ENCODE assay signal across 8 cellular contexts in the genomic region with DNA sequence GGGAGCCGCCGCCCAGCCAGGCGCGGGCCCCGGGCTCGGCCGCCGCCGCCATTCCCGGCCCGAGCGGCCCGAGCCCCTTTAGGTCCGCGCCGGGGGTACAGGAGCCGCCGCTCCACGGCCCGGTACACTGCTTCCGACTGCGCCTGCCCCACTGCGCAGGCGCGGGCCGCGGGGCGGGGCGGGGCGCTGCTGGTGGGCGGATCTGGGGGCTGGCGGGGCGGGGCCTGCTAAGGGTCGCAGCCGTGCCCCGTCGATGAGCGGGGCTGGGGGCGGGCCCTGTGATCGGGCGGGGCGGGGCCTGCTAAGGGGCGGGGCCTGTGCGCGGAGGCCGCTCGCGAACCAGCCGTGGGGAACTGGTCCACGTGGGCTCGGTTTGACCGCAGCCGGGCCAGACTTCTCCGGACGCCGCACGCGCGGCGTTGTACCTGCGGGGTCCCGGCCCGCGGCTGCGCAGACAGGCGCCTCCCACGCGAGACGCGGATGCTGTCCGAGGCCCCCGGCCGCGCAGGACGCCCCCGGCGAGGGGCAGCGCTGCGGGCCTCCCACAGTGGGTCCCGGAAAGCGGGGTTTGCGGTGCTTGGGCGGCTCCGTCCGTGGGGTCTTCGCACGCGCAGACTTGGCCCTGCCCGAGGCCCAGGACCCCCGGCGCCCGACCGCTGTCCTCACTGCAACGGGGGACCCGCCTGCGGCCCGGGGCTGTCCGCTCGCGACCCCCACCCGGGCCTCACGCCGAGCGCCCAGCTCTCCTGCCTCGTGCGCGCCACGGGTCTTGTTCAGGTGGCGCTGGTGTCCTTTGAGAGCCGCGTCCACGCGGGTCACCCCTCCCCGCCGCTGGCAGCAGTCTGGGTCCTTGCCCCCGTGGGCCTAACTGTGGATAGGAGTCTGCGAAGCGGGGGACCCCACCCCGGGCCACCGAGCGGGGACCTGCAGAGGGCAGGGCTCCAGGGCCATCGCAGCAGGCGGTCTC. TPM values are rescaled to one million over a fixed set of nuclear protein-coding genes. Genes with fewer than 3 reads are reported as not detected.
DNase-seq lines count a peak whose midpoint lies in the region; ATAC-seq and TF ChIP-seq lines count a peak whose summit lies in the region.

A gene with protein sequence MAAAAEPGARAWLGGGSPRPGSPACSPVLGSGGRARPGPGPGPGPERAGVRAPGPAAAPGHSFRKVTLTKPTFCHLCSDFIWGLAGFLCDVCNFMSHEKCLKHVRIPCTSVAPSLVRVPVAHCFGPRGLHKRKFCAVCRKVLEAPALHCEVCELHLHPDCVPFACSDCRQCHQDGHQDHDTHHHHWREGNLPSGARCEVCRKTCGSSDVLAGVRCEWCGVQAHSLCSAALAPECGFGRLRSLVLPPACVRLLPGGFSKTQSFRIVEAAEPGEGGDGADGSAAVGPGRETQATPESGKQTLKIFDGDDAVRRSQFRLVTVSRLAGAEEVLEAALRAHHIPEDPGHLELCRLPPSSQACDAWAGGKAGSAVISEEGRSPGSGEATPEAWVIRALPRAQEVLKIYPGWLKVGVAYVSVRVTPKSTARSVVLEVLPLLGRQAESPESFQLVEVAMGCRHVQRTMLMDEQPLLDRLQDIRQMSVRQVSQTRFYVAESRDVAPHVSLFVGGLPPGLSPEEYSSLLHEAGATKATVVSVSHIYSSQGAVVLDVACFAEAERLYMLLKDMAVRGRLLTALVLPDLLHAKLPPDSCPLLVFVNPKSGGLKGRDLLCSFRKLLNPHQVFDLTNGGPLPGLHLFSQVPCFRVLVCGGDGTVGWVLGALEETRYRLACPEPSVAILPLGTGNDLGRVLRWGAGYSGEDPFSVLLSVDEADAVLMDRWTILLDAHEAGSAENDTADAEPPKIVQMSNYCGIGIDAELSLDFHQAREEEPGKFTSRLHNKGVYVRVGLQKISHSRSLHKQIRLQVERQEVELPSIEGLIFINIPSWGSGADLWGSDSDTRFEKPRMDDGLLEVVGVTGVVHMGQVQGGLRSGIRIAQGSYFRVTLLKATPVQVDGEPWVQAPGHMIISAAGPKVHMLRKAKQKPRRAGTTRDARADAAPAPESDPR (minus strand): TSS at position 139 of the 967 bp plus-strand sequence. CDS start 87 bp downstream, at position 52.

- peak within 1 kb of the TSS; percentile 73 for H3K4me3 ChIP-seq in OCI-LY1 (ENCODE audit: low read depth, low read length, poor library complexity, severe bottlenecking)
- peak within 1 kb of the TSS; percentile 60 to 83 for H3K4me3 ChIP-seq in esophagus (ENCODE audit: low read depth in 1 of 2, low read length in 2 of 2)
- peak within 1 kb of the TSS; percentile 46 for H3K4me3 ChIP-seq in mucosa of stomach (ENCODE audit: low read length)

- peak within 1 kb of the TSS; percentile 59; the same call in 1 of the 2 replicates for H3K9ac ChIP-seq in OCI-LY1 (ENCODE audit: low read length)
- H3K9ac ChIP-seq in mucosa of stomach (ENCODE audit: low read length), result peak within 1 kb of the TSS; percentile 64

- no peaks in the 10 kb centered on the region for H3K79me2 ChIP-seq in OCI-LY1 (ENCODE audit: insufficient read depth, low read length)

- ATAC-seq in GM18907 (IDR thresholded peaks at IDR 0.05; ENCODE audit: unreplicated experiment) (peak; percentile 55), HG03135 (IDR thresholded peaks at IDR 0.05; ENCODE audit: unreplicated experiment) (peak; percentile 69)

- no peaks in the 10 kb centered on the region for H3F3A ChIP-seq in OCI-LY1 (ENCODE audit: insufficient read depth, low read length)

- no peaks in the 10 kb centered on the region for H4K20me1 ChIP-seq in OCI-LY1 (ENCODE audit: insufficient read depth, low read length)

- no peak within 1 kb of the TSS for H3K27ac ChIP-seq in OCI-LY1 (ENCODE audit: low read depth, low read length, poor library complexity, severe bottlenecking)
- peak within 1 kb of the TSS; percentile 26 to 48 for H3K27ac ChIP-seq in esophagus (ENCODE audit: low read depth in 2 of 2, low read length in 1 of 2)

- no peaks in the 10 kb centered on the region for H3K27me3 ChIP-seq in OCI-LY1 (ENCODE audit: insufficient read depth, low read length)
- H3K27me3 ChIP-seq in esophagus (ENCODE audit: control insufficient read depth in 1 of 2, insufficient read depth in 2 of 2, low read length in 2 of 2), result no peaks in the 10 kb centered on the region
- no peaks in the 10 kb centered on the region for H3K27me3 ChIP-seq in mucosa of stomach (ENCODE audit: control insufficient read depth, insufficient read depth, low read length)

- no peaks in the 10 kb centered on the region for H3K9me2 ChIP-seq in OCI-LY1 (ENCODE audit: low read depth, low read length)

- TF ChIP-seq CTCF in OCI-LY1 (IDR thresholded peaks at IDR 0.05; ENCODE audit: low read length), result no peak

- H3K36me3 ChIP-seq in OCI-LY1 (ENCODE audit: insufficient read depth, low read length) (no peaks in the 10 kb centered on the region), esophagus (ENCODE audit: control insufficient read depth in 2 of 2, insufficient read depth in 2 of 2, low read length in 1 of 2) (no peaks in the 10 kb centered on the region), mucosa of stomach (ENCODE audit: control insufficient read depth, insufficient read depth, low read length) (no peaks in the 10 kb centered on the region)

- H3K4me1 ChIP-seq in OCI-LY1 (ENCODE audit: insufficient read depth, low read length, severe bottlenecking) (peaks cover 10% of the 10 kb centered on the region), esophagus (ENCODE audit: control insufficient read depth in 2 of 2, insufficient read depth in 2 of 2, low read length in 1 of 2) (peaks cover 11 to 25% of the 10 kb centered on the region in 2 donors), mucosa of stomach (ENCODE audit: control insufficient read depth, insufficient read depth, low read length) (peaks cover 33% of the 10 kb centered on the region)

- peak; percentile 99 for DNase-seq in 8988T
- peak; percentile 89 for DNase-seq in activated T-cell treated with anti-CD3 and anti-CD28 coated beads for 4 hours
- peak; percentile 78 for DNase-seq in stimulated activated CD8-positive, alpha-beta memory T cell treated with anti-CD3 and anti-CD28 coated beads, Interleukin-4, amount 100 ng/mL, for 24 hours (ENCODE audit: low read depth)

- H3K9me3 ChIP-seq in OCI-LY1 (ENCODE audit: low read length) (no peaks in the 10 kb centered on the region), esophagus (ENCODE audit: control insufficient read depth in 2 of 2, insufficient read depth in 1 of 2, low read depth in 1 of 2, low read length in 1 of 2) (no peaks in the 10 kb centered on the region), mucosa of stomach (ENCODE audit: control insufficient read depth, low read length) (no peaks in the 10 kb centered on the region)

- peak within 1 kb of the TSS; percentile 91 for H3K4me2 ChIP-seq in OCI-LY1 (ENCODE audit: low read length)

- 25 to 41% methylated on average over 79 to 123 of the region's 123 CpGs for WGBS in esophagus, 2 donors

- no peak within 1 kb of the TSS for H2AFZ ChIP-seq in OCI-LY1 (ENCODE audit: low read length)

RNA-seq across cellular contexts. Expression of the gene that starts here (rescaled TPM):
- polyA plus RNA-seq in esophagus, result 1 to 10 TPM; 6.8 to 8.0 TPM
